Comparison of ENCODE assay signal across 12 cellular contexts in genomic region chr7:1938788-1939433, GRCh38.
A peak's percentile ranks its signal among the peaks of the same experiment; 100 is the strongest.
DNase-seq lines count a peak whose midpoint lies in the region; ATAC-seq and TF ChIP-seq lines count a peak whose summit lies in the region.
"Had no signal": no experiment of that assay in that cellular context is flagged by ENCODE, and none has a peak within 500 bp of the region (broad histone marks: within the 10 kb centered on the region; RNA-seq: fewer than 3 reads in every experiment).

No MANE protein-coding gene starts in this region.

- intact Hi-C loops in activated CD4-positive, alpha-beta memory T cell treated with anti-CD3 and anti-CD28 coated beads for 36 hours (cut with micrococcal nuclease): loop anchor here (1.0 kb wide), 1 partner anchor 8 kb away; no protein-coding TSS in a partner anchor
- intact Hi-C loops in right cardiac atrium (cut with DNase I): no loop called here
- intact Hi-C loops in vagina (cut with DNase I): no loop called here

- no peaks in the 10 kb centered on the region for H3K27me3 Mint-ChIP-seq in activated CD4-positive, alpha-beta memory T cell treated with anti-CD3 and anti-CD28 coated beads for 36 hours

- no peaks in the 10 kb centered on the region for H3K36me3 ChIP-seq in vagina

- H3K9me3 ChIP-seq in right cardiac atrium (ENCODE audit: control insufficient read depth, low read length) (no peaks in the 10 kb centered on the region), vagina (no peaks in the 10 kb centered on the region)
- H3K9me3 ChIP-seq: heart right ventricle, tibial artery had no signal

- H3K36me3 Mint-ChIP-seq in activated CD4-positive, alpha-beta memory T cell treated with anti-CD3 and anti-CD28 coated beads for 36 hours: peaks cover 8% of the 10 kb centered on the region

- peak overlapping the region; percentile 84 for H3K4me3 Mint-ChIP-seq in activated CD4-positive, alpha-beta memory T cell treated with anti-CD3 and anti-CD28 coated beads for 36 hours

- H3K27ac ChIP-seq in right cardiac atrium (ENCODE audit: low read length) (no peak overlapping the region), vagina (peak overlapping the region; percentile 71)
- H3K27ac ChIP-seq: C4-2B, tibial artery had no signal

- peak; percentile 18 for DNase-seq in stimulated activated CD4-positive, alpha-beta T cell treated with anti-CD3 and anti-CD28 coated beads, Interleukin-4, amount 100 ng/mL, for 1 hour
- no peak for DNase-seq in stimulated activated CD4-positive, alpha-beta T cell treated with anti-CD3 and anti-CD28 coated beads, Interleukin-4, amount 100 ng/mL, for 4 hours
- no peak for DNase-seq in activated CD4-positive, alpha-beta memory T cell treated with anti-CD3 and anti-CD28 coated beads for 36 hours
- DNase-seq in right cardiac atrium (peak in 2 of 3 donors; percentile 45 to 51), vagina (ENCODE audit: extremely low spot score in 2 of 2) (no peak), NCI-H1092 treated with DMSO at 0.1 percent for 48 hours (lab: John Stamatoyannopoulos, UW) (no peak), NCI-H748 (lab: John Stamatoyannopoulos, UW; ENCODE audit: unreplicated experiment) (no peak), NCI-H1417 treated with DMSO at 0.1 percent for 48 hours (lab: John Stamatoyannopoulos, UW) (no peak)
- DNase-seq: NCI-H1694 treated with DMSO at 0.1 percent for 48 hours, tibial artery had no signal

- WGBS in right cardiac atrium: 92% methylated on average over 39 of the region's 39 CpGs

- H3K27ac Mint-ChIP-seq in activated CD4-positive, alpha-beta memory T cell treated with anti-CD3 and anti-CD28 coated beads for 36 hours: peak overlapping the region; percentile 96

- H3K9me3 Mint-ChIP-seq in activated CD4-positive, alpha-beta memory T cell treated with anti-CD3 and anti-CD28 coated beads for 36 hours: no peaks in the 10 kb centered on the region

- CTCF ChIA-PET in activated CD4-positive, alpha-beta memory T cell treated with anti-CD3 and anti-CD28 coated beads for 36 hours (lab: Charles Lee): no interaction called here

- H3K27me3 ChIP-seq in right cardiac atrium (ENCODE audit: control insufficient read depth, insufficient read depth) (no peaks in the 10 kb centered on the region), vagina (no peaks in the 10 kb centered on the region)
- H3K27me3 ChIP-seq: heart right ventricle, tibial artery had no signal

- H3K4me3 ChIP-seq in right cardiac atrium (ENCODE audit: low read length) (no peak overlapping the region), vagina (peak overlapping the region in 1 of 2 donors; percentile 30)
- H3K4me3 ChIP-seq: tibial artery had no signal

- POLR2A ChIA-PET in activated CD4-positive, alpha-beta memory T cell treated with anti-CD3 and anti-CD28 coated beads for 36 hours (lab: Charles Lee): interaction anchor here (2.3 kb wide), 2 partner anchors 13 to 17 kb away, joined by 9 to 10 read pairs; no protein-coding TSS in a partner anchor

- no peaks in the 10 kb centered on the region for H3K4me1 ChIP-seq in right cardiac atrium (ENCODE audit: control insufficient read depth, insufficient read depth, low read length)
- peaks cover 24% of the 10 kb centered on the region for H3K4me1 ChIP-seq in vagina

- TF ChIP-seq POLR2A in vagina (IDR thresholded peaks at IDR 0.05): no peak

- TF ChIP-seq CTCF in vagina (IDR thresholded peaks at IDR 0.05): no peak

- peaks cover 52% of the 10 kb centered on the region for H3K4me1 Mint-ChIP-seq in activated CD4-positive, alpha-beta memory T cell treated with anti-CD3 and anti-CD28 coated beads for 36 hours (ENCODE audit: low read depth)

- ATAC-seq in right cardiac atrium: no peak

Comparison
In these comparisons a context has a peak if more than half of its experiments do, and no peak if none do; other contexts are left out.
1. DNase-seq: peak in stimulated activated CD4-positive, alpha-beta T cell treated with anti-CD3 and anti-CD28 coated beads, Interleukin-4, amount 100 ng/mL, for 1 hour (single experiment) and right cardiac atrium (2 of 3); none in stimulated activated CD4-positive, alpha-beta T cell treated with anti-CD3 and anti-CD28 coated beads, Interleukin-4, amount 100 ng/mL, for 4 hours (0 of 2), activated CD4-positive, alpha-beta memory T cell treated with anti-CD3 and anti-CD28 coated beads for 36 hours (single experiment), vagina (0 of 2), NCI-H1092 treated with DMSO at 0.1 percent for 48 hours (single experiment), NCI-H748 (single experiment) and NCI-H1417 treated with DMSO at 0.1 percent for 48 hours (single experiment).